Comparison of ENCODE assay signal across 8 cellular contexts in the genomic region with DNA sequence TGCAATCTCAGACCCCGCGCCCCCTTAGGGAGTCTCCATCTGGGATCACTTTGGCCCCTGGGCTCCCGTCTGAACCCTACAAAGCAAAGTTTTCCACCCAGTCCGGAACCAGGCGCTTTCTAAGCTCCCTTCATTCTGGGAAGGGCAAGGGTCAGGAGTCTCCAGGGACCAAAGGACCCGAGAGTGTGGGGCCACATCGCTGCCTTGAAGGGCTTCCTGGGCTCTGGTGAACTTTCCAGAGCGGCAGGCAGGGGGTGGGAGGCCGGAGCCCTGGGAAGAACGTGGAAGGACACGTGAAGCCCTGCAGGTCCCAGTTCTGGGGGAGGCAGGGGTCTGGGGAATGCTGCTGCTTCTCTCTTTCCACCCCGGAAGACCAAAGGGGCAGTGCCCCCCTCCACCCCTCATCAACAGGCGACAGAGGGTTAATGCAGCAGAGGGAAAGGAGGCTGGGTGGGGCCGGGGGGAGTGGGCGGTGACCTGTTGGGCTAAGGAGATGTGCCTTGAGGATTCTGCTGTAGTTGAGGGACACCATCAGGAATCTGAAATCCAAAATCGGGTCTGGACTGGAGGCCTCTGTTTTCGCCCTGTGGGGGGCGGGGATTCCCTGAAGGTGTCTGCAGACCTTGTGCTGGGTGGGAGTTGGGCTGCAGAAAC. TPM values are rescaled to one million over a fixed set of nuclear protein-coding genes. Genes with fewer than 3 reads are reported as not detected.
DNase-seq lines count a peak whose midpoint lies in the region; ATAC-seq and TF ChIP-seq lines count a peak whose summit lies in the region.

No MANE protein-coding gene starts in this region.

- no peaks in the 10 kb centered on the region for H3K36me3 ChIP-seq in brain microvascular endothelial cell (replicated peaks)
- H3K36me3 ChIP-seq in liver (ENCODE audit: control insufficient read depth in 4 of 4, insufficient read depth in 3 of 4, low read depth in 1 of 4, low read length in 3 of 4) = no peaks in the 10 kb centered on the region
- no peaks in the 10 kb centered on the region for H3K36me3 ChIP-seq in tibial artery

- peak; percentile 7 for ATAC-seq in Right ventricle myocardium inferior
- no peak for ATAC-seq in HG03039 (IDR thresholded peaks at IDR 0.05; ENCODE audit: unreplicated experiment)
- ATAC-seq in HG03571 (IDR thresholded peaks at IDR 0.05; ENCODE audit: unreplicated experiment) = no peak

- H3K9me3 ChIP-seq in liver (ENCODE audit: control insufficient read depth in 4 of 4, low read length in 3 of 4) = no peaks in the 10 kb centered on the region
- H3K9me3 ChIP-seq in tibial artery = no peaks in the 10 kb centered on the region

- H3K27me3 ChIP-seq in brain microvascular endothelial cell (replicated peaks) = peaks cover 16% of the 10 kb centered on the region
- no peaks in the 10 kb centered on the region for H3K27me3 ChIP-seq in liver (ENCODE audit: control insufficient read depth in 4 of 4, insufficient read depth in 4 of 4, low read length in 3 of 4)
- H3K27me3 ChIP-seq in tibial artery = no peaks in the 10 kb centered on the region

- intact Hi-C loops in Right ventricle myocardium inferior (cut with DNase I) = loop anchor here (1.0 to 10.0 kb wide), 3 partner anchors 10 to 1840 kb away; no protein-coding TSS in a partner anchor
- intact Hi-C loops in cardiac septum (cut with DNase I) = no loop called here
- intact Hi-C loops in tibial artery (cut with DNase I; ENCODE audit: low total_unique reads) = no loop called here

- TF ChIP-seq CTCF in brain microvascular endothelial cell (IDR thresholded peaks at IDR 0.05; ENCODE audit: low read depth, low read length, missing control alignments) (peak; percentile 25), liver (IDR thresholded peaks at IDR 0.05; ENCODE audit: low read depth, low read length, missing input control) (peak; percentile 5), tibial artery (IDR thresholded peaks at IDR 0.05) (peak in 1 of 2 experiments; percentile 25)

- peak overlapping the region; percentile 39 for H3K4me3 ChIP-seq in brain microvascular endothelial cell (ENCODE audit: low read depth, low read length)
- peak overlapping the region; percentile 33 to 64 (median 48) for H3K4me3 ChIP-seq in liver (ENCODE audit: low read depth in 1 of 3, low read length in 3 of 3)
- H3K4me3 ChIP-seq in tibial artery = peak overlapping the region; percentile 78 to 91

- in situ Hi-C loops in brain microvascular endothelial cell (cut with HindIII; ENCODE audit: low pct_ligation_motif_present, low sequenced_read_pairs) = no loop called here

- 23% methylated on average over 18 of the region's 18 CpGs for WGBS in liver

- DNase-seq in Right ventricle myocardium inferior (ENCODE audit: missing footprints) = no peak
- DNase-seq in cardiac septum (ENCODE audit: low spot score) = no peak
- DNase-seq in brain microvascular endothelial cell = no peak
- no peak for DNase-seq in tibial artery
- DNase-seq in SHP77 (lab: John Stamatoyannopoulos, UW) = no peak

- no peak overlapping the region for H3K27ac ChIP-seq in brain microvascular endothelial cell
- peak overlapping the region; percentile 23 to 49 for H3K27ac ChIP-seq in liver (ENCODE audit: low read depth in 1 of 2, low read length in 2 of 2)
- peak overlapping the region; percentile 87 to 92 for H3K27ac ChIP-seq in tibial artery

- no peak for TF ChIP-seq RAD21 in liver (IDR thresholded peaks at IDR 0.05)

- peaks cover 0 to 24% (median 18%) of the 10 kb centered on the region in 4 donors for H3K4me1 ChIP-seq in liver (ENCODE audit: control insufficient read depth in 4 of 4, insufficient read depth in 4 of 4, low read length in 3 of 4)
- H3K4me1 ChIP-seq in tibial artery = peaks cover 0 to 47% (median 34%) of the 10 kb centered on the region in 4 donors

- peak overlapping the region; percentile 15 to 89 for H3K9ac ChIP-seq in liver (ENCODE audit: low read depth in 1 of 2, low read length in 2 of 2)

TF ChIP-seq in liver, 16 proteins besides CTCF, POLR2A, EP300 and RAD21:
- TF ChIP-seq ZBTB33 (IDR thresholded peaks at IDR 0.05) (no peak), RXRA (IDR thresholded peaks at IDR 0.05) (no peak), HNF4A (conservative IDR thresholded peaks at IDR 0.05) (peak in 1 of 2 donors; percentile 20), YY1 (IDR thresholded peaks at IDR 0.05) (no peak), HNF4G (IDR thresholded peaks at IDR 0.05) (no peak), SP1 (IDR thresholded peaks at IDR 0.05) (no peak)

RNA-seq across cellular contexts. Expression of gene CDK18, which starts 0.7 kb away (rescaled TPM):
- total RNA-seq in Right ventricle myocardium inferior = 180 TPM
- total RNA-seq in cardiac septum = 195 TPM
- total RNA-seq in liver = 1 to 10 TPM; 3.1 to 3.7 TPM
- 1 to 10 TPM; 2.4 to 3.0 TPM for polyA plus RNA-seq in liver

RNA-seq across cellular contexts. Expression of gene BLACAT1, which starts 49.4 kb away (rescaled TPM):
- total RNA-seq in Right ventricle myocardium inferior (not detected), cardiac septum (not detected), liver (not detected)
- polyA plus RNA-seq in liver = not detected

Comparison
In these comparisons a context has a peak if more than half of its experiments do, and no peak if none do; other contexts are left out.
1. RNA of gene CDK18, which starts 0.7 kb away (total RNA-seq): 195 TPM in cardiac septum (single experiment) and 180 TPM in Right ventricle myocardium inferior (single experiment); 3.1 to 3.7 TPM in liver; every median in the first group is over 10 times any median in the second.
2. Peak in every context shown above with its lines, with median percentiles within 50 percentile points of each other: H3K4me3 ChIP-seq.